24 cellular contexts compared by ENCODE assay signal in genomic region chr6:113978084-113978675, GRCh38.
"Had no signal": no experiment of that assay in that cellular context is flagged by ENCODE, and none has a peak within 500 bp of the region (broad histone marks: within the 10 kb centered on the region; RNA-seq: fewer than 3 reads in every experiment).

No MANE protein-coding gene starts in this region.

- H3K27ac ChIP-seq: colonic mucosa, dorsolateral prefrontal cortex, hepatocyte, left ventricle myocardium inferior, sigmoid colon, thoracic aorta, upper lobe of left lung had no signal

- H3K79me2 ChIP-seq: hepatocyte had no signal

- H3K9me3 ChIP-seq: colonic mucosa, left ventricle myocardium inferior, sigmoid colon, thoracic aorta, upper lobe of left lung had no signal

- FAIRE-seq: bronchial epithelial cell, endothelial cell of umbilical vein had no signal

- H3K4me1 ChIP-seq: colonic mucosa, left ventricle myocardium inferior, sigmoid colon, upper lobe of left lung had no signal

- H3K4me2 ChIP-seq: hepatocyte, smooth muscle cell had no signal

- DNase-seq: activated CD4-positive, alpha-beta memory T cell treated with anti-CD3 and anti-CD28 coated beads for 36 hours; activated CD4-positive, alpha-beta T cell treated with anti-CD3 and anti-CD28 coated beads for 48 hours; activated naive CD4-positive, alpha-beta T cell treated with anti-CD3 and anti-CD28 coated beads for 36 hours; activated naive CD8-positive, alpha-beta T cell treated with anti-CD3 and anti-CD28 coated beads, Interleukin-2, amount 10 ng/mL, durations not matched to agents 7 days and 5 days; activated T-cell treated with anti-CD3 and anti-CD28 coated beads, Interleukin-2, amount 50 U/mL, for 48 hours; amniotic stem cell; colonic mucosa; dorsolateral prefrontal cortex; effector memory CD8-positive, alpha-beta T cell; glutamatergic neuron; immature natural killer cell; left ventricle myocardium inferior; natural killer cell; retina; sigmoid colon; stimulated activated CD4-positive, alpha-beta T cell treated with anti-CD3 and anti-CD28 coated beads, Interleukin-15, amount 100 ng/mL, for 24 hours; stimulated activated naive CD4-positive, alpha-beta T cell; upper lobe of left lung had no signal

- ATAC-seq: effector memory CD8-positive, alpha-beta T cell; esophagus mucosa; natural killer cell had no signal

- H3K4me3 ChIP-seq: colonic mucosa, dorsolateral prefrontal cortex, hepatocyte, left ventricle myocardium inferior, sigmoid colon, smooth muscle cell, thoracic aorta, upper lobe of left lung had no signal

- H3K36me3 ChIP-seq: colonic mucosa, left ventricle myocardium inferior, sigmoid colon, thoracic aorta, upper lobe of left lung had no signal

- H3K27me3 ChIP-seq: colonic mucosa, dorsolateral prefrontal cortex, hepatocyte, sigmoid colon, upper lobe of left lung had no signal

- H2AFZ ChIP-seq: hepatocyte had no signal
